Comparison of ENCODE assay signal across 5 cellular contexts in the genomic region with DNA sequence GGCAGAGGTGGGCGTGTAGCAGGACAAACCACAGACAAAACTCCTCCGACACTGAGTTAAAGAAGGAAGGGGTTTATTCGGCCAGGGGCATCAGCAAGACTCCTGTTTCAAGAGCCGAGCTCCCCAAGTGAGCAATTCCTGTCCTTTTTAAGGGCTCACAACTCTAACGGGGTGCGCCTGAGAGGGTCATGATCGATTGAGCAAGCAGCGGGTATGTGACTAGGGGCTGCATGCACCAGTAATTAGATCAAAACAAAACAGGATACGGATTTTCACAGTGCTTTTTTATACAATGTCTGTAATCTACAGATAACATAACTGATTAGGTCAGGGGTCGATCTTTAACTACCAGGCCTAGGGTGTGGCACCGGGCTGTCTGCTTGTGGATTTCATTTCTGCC. TPM values are rescaled to one million over a fixed set of nuclear protein-coding genes. Genes with fewer than 3 reads are reported as not detected.
"Had no signal": no experiment of that assay in that cellular context is flagged by ENCODE, and none has a peak within 500 bp of the region (broad histone marks: within the 10 kb centered on the region; RNA-seq: fewer than 3 reads in every experiment).

No MANE protein-coding gene starts in this region.

RNA-seq across cellular contexts. Expression of a gene that starts 12.9 kb away (rescaled TPM):
- total RNA-seq: GM23248, H1, H9, HT-29, IMR-90 had no signal
- polyA plus RNA-seq: GM23248, H1, IMR-90 had no signal

RNA-seq across cellular contexts. Expression of a gene that starts 44.9 kb away (rescaled TPM):
- total RNA-seq: GM23248, H1, H9, HT-29, IMR-90 had no signal
- polyA plus RNA-seq: GM23248, H1, IMR-90 had no signal
